7 cellular contexts compared by ENCODE assay signal in the genomic region with DNA sequence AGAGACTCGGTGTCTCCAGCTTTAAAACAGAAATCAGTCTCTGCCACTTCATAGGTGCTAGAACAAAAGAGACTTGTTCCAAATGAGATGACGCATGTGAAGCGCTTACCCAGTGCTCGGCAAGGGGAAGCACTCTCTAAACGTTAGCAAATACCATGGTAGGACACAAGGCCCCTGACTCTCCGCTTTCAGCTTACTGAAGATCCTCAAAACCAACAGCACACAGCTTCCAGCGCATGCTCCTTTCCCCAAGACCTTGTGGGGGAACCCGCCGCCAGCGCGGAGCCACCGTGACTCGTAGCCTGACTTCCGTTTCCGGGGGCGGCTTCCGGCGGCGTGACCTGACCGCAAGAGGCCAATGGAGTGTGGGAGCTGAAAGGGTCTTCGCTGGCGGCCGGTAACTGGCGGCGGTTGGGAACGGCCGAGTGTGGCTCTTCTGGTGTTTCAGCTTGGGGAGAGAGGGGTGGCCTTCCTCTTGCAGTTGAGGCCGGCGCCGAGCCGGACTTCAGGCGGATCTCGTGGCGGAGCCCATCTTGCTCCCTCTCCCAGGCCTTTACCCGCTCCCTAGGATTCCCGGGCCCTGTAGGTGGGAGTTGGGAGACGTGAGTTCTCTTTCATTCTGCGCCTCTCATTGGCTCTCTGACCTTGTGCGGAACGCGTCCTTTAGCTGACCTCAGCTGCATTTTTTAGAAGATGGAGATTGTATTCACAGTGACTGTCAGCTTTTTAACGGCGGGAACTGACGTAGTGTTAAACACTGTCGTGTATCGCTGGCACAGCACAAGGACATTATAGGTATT. TPM values are rescaled to one million over a fixed set of nuclear protein-coding genes. Genes with fewer than 3 reads are reported as not detected.
DNase-seq lines count a peak whose midpoint lies in the region; ATAC-seq, FAIRE-seq and TF ChIP-seq lines count a peak whose summit lies in the region.

A gene with protein sequence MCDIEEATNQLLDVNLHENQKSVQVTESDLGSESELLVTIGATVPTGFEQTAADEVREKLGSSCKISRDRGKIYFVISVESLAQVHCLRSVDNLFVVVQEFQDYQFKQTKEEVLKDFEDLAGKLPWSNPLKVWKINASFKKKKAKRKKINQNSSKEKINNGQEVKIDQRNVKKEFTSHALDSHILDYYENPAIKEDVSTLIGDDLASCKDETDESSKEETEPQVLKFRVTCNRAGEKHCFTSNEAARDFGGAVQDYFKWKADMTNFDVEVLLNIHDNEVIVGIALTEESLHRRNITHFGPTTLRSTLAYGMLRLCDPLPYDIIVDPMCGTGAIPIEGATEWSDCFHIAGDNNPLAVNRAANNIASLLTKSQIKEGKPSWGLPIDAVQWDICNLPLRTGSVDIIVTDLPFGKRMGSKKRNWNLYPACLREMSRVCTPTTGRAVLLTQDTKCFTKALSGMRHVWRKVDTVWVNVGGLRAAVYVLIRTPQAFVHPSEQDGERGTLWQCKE (plus strand): TSS at position 324 of the 800 bp plus-strand sequence. CDS start 2,015 bp downstream, outside the sequence.

- H3K36me3 Mint-ChIP-seq in astrocyte (ENCODE audit: low read depth, unreplicated experiment) = no peaks in the 10 kb centered on the region

- H3K4me1 ChIP-seq in astrocyte (ENCODE audit: insufficient read depth, low read length) (peaks cover 6% of the 10 kb centered on the region), hepatocyte (ENCODE audit: insufficient read depth) (peaks cover 12% of the 10 kb centered on the region)

- ATAC-seq in GM18499 (IDR thresholded peaks at IDR 0.05; ENCODE audit: insufficient read depth, unreplicated experiment) (peak; percentile 70), HG02885 (IDR thresholded peaks at IDR 0.05; ENCODE audit: poor library complexity, unreplicated experiment) (peak; percentile 98)

- H3K79me2 ChIP-seq in astrocyte (ENCODE audit: insufficient read depth, low read length) = peaks cover 33% of the 10 kb centered on the region
- H3K79me2 ChIP-seq in hepatocyte = peaks cover 9% of the 10 kb centered on the region

- no peaks in the 10 kb centered on the region for H3K9me2 ChIP-seq in hepatocyte (replicated peaks; ENCODE audit: insufficient read depth)

- peak within 1 kb of the TSS; percentile 96 for H3K27ac ChIP-seq in astrocyte (ENCODE audit: low read depth, low read length)
- H3K27ac ChIP-seq in hepatocyte = peak within 1 kb of the TSS; percentile 97

- peak within 1 kb of the TSS; percentile 70 for H3K4me3 ChIP-seq in astrocyte (ENCODE audit: insufficient read depth, low read depth, low read length)
- peak within 1 kb of the TSS; percentile 46 for H3K4me3 ChIP-seq in hepatocyte

- peak within 1 kb of the TSS; percentile 93 for H3K9ac ChIP-seq in astrocyte (ENCODE audit: low read length)

- H3K4me3 Mint-ChIP-seq in astrocyte (ENCODE audit: unreplicated experiment) = peak within 1 kb of the TSS; percentile 93

- peak within 1 kb of the TSS; percentile 90 for H2AFZ ChIP-seq in astrocyte (ENCODE audit: low read depth, low read length)
- peak within 1 kb of the TSS; percentile 69 for H2AFZ ChIP-seq in hepatocyte

- no peaks in the 10 kb centered on the region for H3K27me3 Mint-ChIP-seq in astrocyte (ENCODE audit: low read depth, unreplicated experiment)

- TF ChIP-seq CTCF in astrocyte (IDR thresholded peaks at IDR 0.05; ENCODE audit: insufficient read depth, low read depth, low read length) (no peak), hepatocyte (IDR thresholded peaks at IDR 0.05; ENCODE audit: poor library complexity) (no peak)

- peak; percentile 59 for FAIRE-seq in astrocyte (lab: Jason Lieb, UNC)

- H3K27me3 ChIP-seq in astrocyte (ENCODE audit: insufficient read depth, low read length) = no peaks in the 10 kb centered on the region
- H3K27me3 ChIP-seq in hepatocyte = no peaks in the 10 kb centered on the region

- H3K9me3 Mint-ChIP-seq in astrocyte (ENCODE audit: unreplicated experiment) = no peaks in the 10 kb centered on the region

- H3K27ac Mint-ChIP-seq in astrocyte (ENCODE audit: unreplicated experiment) = peak within 1 kb of the TSS; percentile 98

- H3K9me3 ChIP-seq in astrocyte (ENCODE audit: insufficient read depth, low read depth, low read length) = no peaks in the 10 kb centered on the region
- no peaks in the 10 kb centered on the region for H3K9me3 ChIP-seq in hepatocyte (ENCODE audit: low read depth)

- DNase-seq in NCI-H187 treated with DMSO at 0.1 percent for 48 hours (lab: John Stamatoyannopoulos, UW) = peak; percentile 3
- peak; percentile 85 for DNase-seq in T-helper 22 cell (ENCODE audit: low read depth)
- peak; percentile 92 for DNase-seq in astrocyte (ENCODE audit: low read depth)
- DNase-seq in hepatocyte (ENCODE audit: low spot score) = peak; percentile 91
- DNase-seq in retina = peak; percentile 97

- H3K36me3 ChIP-seq in astrocyte (ENCODE audit: insufficient read depth, low read length) = peaks cover 23% of the 10 kb centered on the region
- no peaks in the 10 kb centered on the region for H3K36me3 ChIP-seq in hepatocyte (replicated peaks; ENCODE audit: insufficient read depth, low read depth)

- 34% methylated on average over 46 of the region's 46 CpGs for WGBS in hepatocyte (ENCODE audit: low lambda C conversion rate, missing lambda C conversion rate)

- H3K4me2 ChIP-seq in astrocyte (ENCODE audit: low read length) (peak within 1 kb of the TSS; percentile 90), hepatocyte (peak within 1 kb of the TSS; percentile 79)

- H4K20me1 ChIP-seq in astrocyte (ENCODE audit: insufficient read depth, low read length) (no peaks in the 10 kb centered on the region), hepatocyte (ENCODE audit: insufficient read depth, poor library complexity, severe bottlenecking) (no peaks in the 10 kb centered on the region)

- H3K4me1 Mint-ChIP-seq in astrocyte (ENCODE audit: low read depth, unreplicated experiment) = peaks cover 5% of the 10 kb centered on the region

RNA-seq across cellular contexts. Expression of the gene that starts here (rescaled TPM):
- 32.7 and 36.6 TPM in 2 replicates for total RNA-seq in astrocyte
- 20.7 and 22.7 TPM in 2 replicates for total RNA-seq in hepatocyte
- polyA plus RNA-seq in hepatocyte = 16.3 and 17.3 TPM in 2 replicates

Comparison
In these comparisons a context has a peak if more than half of its experiments do, and no peak if none do; other contexts are left out.
1. Peak in every context shown above with its lines: DNase-seq, ATAC-seq, H3K4me3 ChIP-seq and H3K27ac ChIP-seq.
2. DNase-seq: peak in every context shown above with its lines; median percentile 97 in retina; 92 in astrocyte; 91 in hepatocyte; 85 in T-helper 22 cell; 3 in NCI-H187 treated with DMSO at 0.1 percent for 48 hours.